Comparison of ENCODE assay signal across 23 cellular contexts in genomic region chr7:22280031-22280430, GRCh38.
DNase-seq lines count a peak whose midpoint lies in the region; ATAC-seq, FAIRE-seq and TF ChIP-seq lines count a peak whose summit lies in the region.
"Had no signal": no experiment of that assay in that cellular context is flagged by ENCODE, and none has a peak within 500 bp of the region (broad histone marks: within the 10 kb centered on the region; RNA-seq: fewer than 3 reads in every experiment).

No MANE protein-coding gene starts in this region.

- CTCF ChIA-PET in Calu3 (lab: Charles Lee), result no interaction called here

- TF ChIP-seq CTCF in Calu3 (IDR thresholded peaks at IDR 0.05; ENCODE audit: unreplicated experiment), result no peak
- no peak for TF ChIP-seq CTCF in keratinocyte (optimal IDR thresholded peaks at IDR 0.05 in 1 of 3, IDR thresholded peaks at IDR 0.05 in 1 of 3, conservative IDR thresholded peaks at IDR 0.05 in 1 of 3; ENCODE audit: extremely low read depth in 1 of 3, insufficient read depth in 2 of 3, low read length in 3 of 3)

- H4K20me1 ChIP-seq in keratinocyte (ENCODE audit: control insufficient read depth, extremely low read depth, insufficient read depth, low read length), result no peaks in the 10 kb centered on the region
- H4K20me1 ChIP-seq: BLaER1 treated with 17β-estradiol and CSF1 and Interleukin-3, amounts not matched to agents 10 nM and 100 nM had no signal

- H3K4me3 ChIP-seq in keratinocyte (ENCODE audit: control insufficient read depth in 2 of 3, extremely low read depth in 1 of 3, insufficient read depth in 2 of 3, low read depth in 1 of 3, low read length in 3 of 3), result no peak overlapping the region
- H3K4me3 ChIP-seq: A549; BLaER1 treated with 17β-estradiol and CSF1 and Interleukin-3, amounts not matched to agents 10 nM and 100 nM had no signal

- intact Hi-C loops in Calu3 (cut with micrococcal nuclease; ENCODE audit: unreplicated experiment), result no loop called here
- intact Hi-C loops in left cardiac atrium (cut with DNase I), result no loop called here

- H3K9me3 Mint-ChIP-seq in Calu3 (ENCODE audit: low read depth, unreplicated experiment), result no peaks in the 10 kb centered on the region
- H3K9me3 Mint-ChIP-seq: CD4-positive, alpha-beta T cell; CD8-positive, alpha-beta T cell had no signal

- peak; percentile 9 for FAIRE-seq in keratinocyte (lab: Jason Lieb, UNC)
- FAIRE-seq: A549, G401.6, GM12891, GM19239 had no signal

- H2AFZ ChIP-seq in keratinocyte (ENCODE audit: control insufficient read depth, low read length), result no peak overlapping the region

- peaks cover 9% of the 10 kb centered on the region for H3K4me1 Mint-ChIP-seq in Calu3 (ENCODE audit: low read depth, unreplicated experiment)
- H3K4me1 Mint-ChIP-seq: B cell had no signal

- no peaks in the 10 kb centered on the region for H3K27me3 ChIP-seq in keratinocyte (ENCODE audit: control insufficient read depth, extremely low read depth, insufficient read depth, low read length)
- H3K27me3 ChIP-seq: BLaER1 treated with 17β-estradiol and CSF1 and Interleukin-3, amounts not matched to agents 10 nM and 100 nM had no signal

- H3K4me2 ChIP-seq in keratinocyte (ENCODE audit: control insufficient read depth, extremely low read depth, insufficient read depth, low read depth, low read length), result no peak overlapping the region
- H3K4me2 ChIP-seq: A549; BLaER1 treated with 17β-estradiol and CSF1 and Interleukin-3, amounts not matched to agents 10 nM and 100 nM had no signal

- no peak overlapping the region for H3K27ac ChIP-seq in keratinocyte (ENCODE audit: control insufficient read depth, insufficient read depth, low read length)
- H3K27ac ChIP-seq: 22Rv1; A549; BLaER1 treated with 17β-estradiol and CSF1 and Interleukin-3, amounts not matched to agents 10 nM and 100 nM; C4-2B had no signal

- H3K9me3 ChIP-seq in keratinocyte (ENCODE audit: control insufficient read depth, low read depth, low read length), result no peaks in the 10 kb centered on the region
- H3K9me3 ChIP-seq: A549, Caco-2 had no signal

- no peaks in the 10 kb centered on the region for H3K36me3 ChIP-seq in keratinocyte (ENCODE audit: control insufficient read depth in 2 of 2, extremely low read depth in 1 of 2, insufficient read depth in 2 of 2, low read length in 2 of 2)

- DNase-seq in Calu3, result no peak
- DNase-seq in SK-MEL-5 (ENCODE audit: low read depth, low spot score), result peak; percentile 66
- no peak for DNase-seq in keratinocyte (ENCODE audit: low read depth, low spot score)
- no peak for DNase-seq in hepatic stellate cell (ENCODE audit: low spot score)
- no peak for DNase-seq in left cardiac atrium
- DNase-seq in SW 1271 (lab: John Stamatoyannopoulos, UW), result no peak
- DNase-seq: AML-193; Caco-2; CD4-positive, alpha-beta T cell; CD8-positive, alpha-beta T cell; DMS 273 treated with DMSO at 0.1 percent for 48 hours; DMS153; DMS53; DMS79; GF-D8 had no signal

- dilution Hi-C loops in keratinocyte (cut with MboI; ENCODE audit: extremely low pct_ligation_motif_present, low sequenced_read_pairs), result no loop called here

- no peak overlapping the region for H3K9ac ChIP-seq in keratinocyte (ENCODE audit: control insufficient read depth, extremely low read depth, insufficient read depth, low read length)
- H3K9ac ChIP-seq: BLaER1 treated with 17β-estradiol and CSF1 and Interleukin-3, amounts not matched to agents 10 nM and 100 nM had no signal

- peak overlapping the region; percentile 10 for H3K27ac Mint-ChIP-seq in Calu3 (ENCODE audit: unreplicated experiment)
- H3K27ac Mint-ChIP-seq: B cell; CD4-positive, alpha-beta T cell; CD8-positive, alpha-beta T cell had no signal

- H3K4me3 Mint-ChIP-seq in Calu3 (ENCODE audit: low read depth, unreplicated experiment), result no peak overlapping the region
- H3K4me3 Mint-ChIP-seq: B cell; CD4-positive, alpha-beta T cell; CD8-positive, alpha-beta T cell had no signal

- no peak for ATAC-seq in left cardiac atrium
- ATAC-seq: A549; CD8-positive, alpha-beta T cell had no signal

- no TSS peak for BruUV-seq in Calu3 (replicated peaks; lab: Mats Ljungman, UMichigan)

- H3K79me2 ChIP-seq in keratinocyte (ENCODE audit: control insufficient read depth, insufficient read depth, low read length), result no peaks in the 10 kb centered on the region

- in situ Hi-C loops in SK-MEL-5 (cut with HindIII; ENCODE audit: low pct_unique_long_range_greater_than_20kb, low sequenced_read_pairs), result no loop called here

- peaks cover 9% of the 10 kb centered on the region for H3K36me3 Mint-ChIP-seq in Calu3 (ENCODE audit: insufficient read depth, unreplicated experiment)
- H3K36me3 Mint-ChIP-seq: CD8-positive, alpha-beta T cell had no signal

- H3K27me3 Mint-ChIP-seq in Calu3 (ENCODE audit: unreplicated experiment), result no peaks in the 10 kb centered on the region
- H3K27me3 Mint-ChIP-seq: B cell had no signal

- no peaks in the 10 kb centered on the region for H3K9me1 ChIP-seq in keratinocyte (ENCODE audit: control insufficient read depth, extremely low read depth, insufficient read depth, low read length)

- peaks cover 12% of the 10 kb centered on the region for H3K4me1 ChIP-seq in keratinocyte (ENCODE audit: control insufficient read depth, extremely low read depth, insufficient read depth, low read length)
- H3K4me1 ChIP-seq: A549, Caco-2 had no signal
